In the genomic region with DNA sequence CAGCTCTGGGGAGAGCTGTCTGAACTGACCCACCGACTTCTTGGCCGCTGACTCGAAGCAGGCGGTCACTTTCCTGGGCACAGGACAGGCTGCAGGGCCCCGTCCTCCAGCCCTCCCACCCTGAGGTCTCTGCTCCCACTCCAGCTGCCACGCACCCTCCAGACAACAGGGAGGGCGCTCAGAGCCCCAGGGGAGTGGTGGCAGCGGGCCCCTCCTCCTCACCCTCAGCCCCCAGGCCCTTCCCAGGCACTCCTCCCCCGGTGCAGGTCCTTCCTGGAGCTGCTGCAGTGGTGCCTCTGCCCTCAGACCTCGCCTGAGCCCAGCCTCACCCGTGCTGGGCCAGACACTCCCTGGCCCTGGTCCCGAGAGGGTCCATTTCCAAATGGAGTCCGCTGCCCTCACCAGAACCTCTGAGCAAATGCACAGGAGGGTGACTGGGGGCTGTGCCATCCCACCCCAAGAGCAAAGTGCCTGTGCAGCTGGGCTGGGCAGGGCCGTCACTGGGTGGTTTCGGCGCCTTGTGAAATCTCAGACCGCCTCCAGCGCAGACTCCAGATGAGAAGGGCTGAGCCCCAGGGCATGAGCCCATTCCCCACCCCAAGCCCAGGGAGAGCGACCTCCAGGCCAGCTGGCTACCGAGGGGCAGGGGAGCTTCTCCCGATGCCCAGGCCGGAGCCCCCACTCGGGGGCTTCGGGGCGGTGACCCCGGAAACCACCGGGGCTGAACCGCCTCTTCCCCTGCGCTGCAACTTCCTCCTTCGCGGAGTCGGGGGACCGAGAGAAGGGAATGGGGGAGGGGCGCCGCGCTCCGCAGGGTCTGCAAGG, we compare ENCODE assay signal across 8 cellular contexts. TPM values are rescaled to one million over a fixed set of nuclear protein-coding genes. Genes with fewer than 3 reads are reported as not detected.
DNase-seq lines count a peak whose midpoint lies in the region; ATAC-seq and TF ChIP-seq lines count a peak whose summit lies in the region.

No MANE protein-coding gene starts in this region.

- peak overlapping the region; percentile 44 for H3K27ac Mint-ChIP-seq in GM23338

- H2AFZ ChIP-seq in GM23338 = no peak overlapping the region

- peak overlapping the region; percentile 45; the same call in 1 of the 2 replicates for H3K27ac ChIP-seq in GM23338 (ENCODE audit: low read depth)

- in situ Hi-C loops in astrocyte of the cerebellum (cut with HindIII; ENCODE audit: low sequenced_read_pairs) = no loop called here

- H3K27me3 ChIP-seq in GM23338 (ENCODE audit: insufficient read depth) = no peaks in the 10 kb centered on the region

- peaks cover 5% of the 10 kb centered on the region for H3K27me3 Mint-ChIP-seq in GM23338 (ENCODE audit: insufficient read depth, low read depth, poor library complexity)

- peaks cover 11% of the 10 kb centered on the region; the same call in 1 of the 2 replicates for H3K4me1 ChIP-seq in GM23338 (ENCODE audit: insufficient read depth)

- H3K36me3 Mint-ChIP-seq in GM23338 (ENCODE audit: low read depth) = peaks cover 18% of the 10 kb centered on the region

- no peaks in the 10 kb centered on the region; the same call in 1 of the 2 replicates for H3K36me3 ChIP-seq in GM23338 (ENCODE audit: insufficient read depth)

- peaks cover 8% of the 10 kb centered on the region; the same call in 2 of the 3 replicates for H3K4me1 Mint-ChIP-seq in GM23338

- 0 out of 2 replicates have a peak, but pooled peaks cover 4% of the 10 kb centered on the region for H3F3A ChIP-seq in GM23338 (replicated peaks; ENCODE audit: low read depth)

- POLR2A ChIA-PET in GM10248 (lab: Yijun Ruan, JAX) = interaction anchor here (0.5 to 1.2 kb wide), 3 partner anchors 10 to 51 kb away, joined by 3 to 4 read pairs (median 3); a partner anchor contains a TSS

- no peaks in the 10 kb centered on the region for H3K9me2 ChIP-seq in GM23338 (ENCODE audit: insufficient read depth)

- no peaks in the 10 kb centered on the region for H3K9me3 Mint-ChIP-seq in GM23338

- CTCF ChIA-PET in GM10248 (lab: Yijun Ruan, JAX) = interaction anchor here (1.0 to 1.8 kb wide), 3 partner anchors 11 to 35 kb away, joined by 3 to 7 read pairs (median 4); a partner anchor contains a TSS

- peak overlapping the region; percentile 98 for H3K4me2 ChIP-seq in GM23338

- peaks cover 14% of the 10 kb centered on the region; the same call in 1 of the 2 replicates for H3K79me2 ChIP-seq in GM23338 (replicated peaks; ENCODE audit: insufficient read depth)

- peaks cover 7% of the 10 kb centered on the region; the same call in 1 of the 2 replicates for H4K20me1 ChIP-seq in GM23338 (replicated peaks; ENCODE audit: insufficient read depth)

- peak; percentile 64 for DNase-seq in GM10248 (ENCODE audit: extremely low spot score)
- DNase-seq in GM23338 (ENCODE audit: low spot score) = peak; percentile 64
- peak; percentile 66 for DNase-seq in NAMALWA (ENCODE audit: low spot score)
- no peak for DNase-seq in astrocyte of the cerebellum (ENCODE audit: low read depth)
- DNase-seq in kidney tubule cell (ENCODE audit: low spot score) = peak; percentile 53
- peak in 5 of 6 experiments; percentile 21 to 69 (median 43) for DNase-seq in stimulated activated naive CD4-positive, alpha-beta T cell (lab: John Stamatoyannopoulos, UW)
- no peak for DNase-seq in cerebellum (ENCODE audit: low spot score)
- no peak for DNase-seq in NCI-H774 (lab: John Stamatoyannopoulos, UW)

- H3K4me3 ChIP-seq in GM23338 (peak overlapping the region; percentile 96), astrocyte of the cerebellum (ENCODE audit: low read depth, low read length) (peak overlapping the region; percentile 72)

- H3K4me3 Mint-ChIP-seq in GM23338 = peak overlapping the region; percentile 87

- TF ChIP-seq CTCF in GM10248 (IDR thresholded peaks at IDR 0.05; ENCODE audit: control extremely low read depth, extremely low read depth, low read depth, missing control alignments) (no peak), GM23338 (conservative IDR thresholded peaks at IDR 0.05; ENCODE audit: low read depth in 2 of 2) (no peak), astrocyte of the cerebellum (IDR thresholded peaks at IDR 0.05; ENCODE audit: low read depth, low read length, missing control alignments) (no peak)

- peak; percentile 35 for ATAC-seq in GM23338

TF ChIP-seq in GM23338, 12 proteins besides CTCF, POLR2A, EP300 and RAD21 (continues in another document):
- TF ChIP-seq EZH2phosphoT487 (IDR thresholded peaks at IDR 0.05; ENCODE audit: unreplicated experiment) (no peak), NANOG (IDR thresholded peaks at IDR 0.05; ENCODE audit: borderline replicate concordance) (no peak), EZH2 (IDR thresholded peaks at IDR 0.05; ENCODE audit: low read depth, unreplicated experiment) (no peak), ZNF331 (CRISPR knock-in tag; IDR thresholded peaks at IDR 0.05; ENCODE audit: low read depth) (no peak), JUNB (IDR thresholded peaks at IDR 0.05; ENCODE audit: unreplicated experiment) (no peak)
- TF ChIP-seq, protein P1, sequence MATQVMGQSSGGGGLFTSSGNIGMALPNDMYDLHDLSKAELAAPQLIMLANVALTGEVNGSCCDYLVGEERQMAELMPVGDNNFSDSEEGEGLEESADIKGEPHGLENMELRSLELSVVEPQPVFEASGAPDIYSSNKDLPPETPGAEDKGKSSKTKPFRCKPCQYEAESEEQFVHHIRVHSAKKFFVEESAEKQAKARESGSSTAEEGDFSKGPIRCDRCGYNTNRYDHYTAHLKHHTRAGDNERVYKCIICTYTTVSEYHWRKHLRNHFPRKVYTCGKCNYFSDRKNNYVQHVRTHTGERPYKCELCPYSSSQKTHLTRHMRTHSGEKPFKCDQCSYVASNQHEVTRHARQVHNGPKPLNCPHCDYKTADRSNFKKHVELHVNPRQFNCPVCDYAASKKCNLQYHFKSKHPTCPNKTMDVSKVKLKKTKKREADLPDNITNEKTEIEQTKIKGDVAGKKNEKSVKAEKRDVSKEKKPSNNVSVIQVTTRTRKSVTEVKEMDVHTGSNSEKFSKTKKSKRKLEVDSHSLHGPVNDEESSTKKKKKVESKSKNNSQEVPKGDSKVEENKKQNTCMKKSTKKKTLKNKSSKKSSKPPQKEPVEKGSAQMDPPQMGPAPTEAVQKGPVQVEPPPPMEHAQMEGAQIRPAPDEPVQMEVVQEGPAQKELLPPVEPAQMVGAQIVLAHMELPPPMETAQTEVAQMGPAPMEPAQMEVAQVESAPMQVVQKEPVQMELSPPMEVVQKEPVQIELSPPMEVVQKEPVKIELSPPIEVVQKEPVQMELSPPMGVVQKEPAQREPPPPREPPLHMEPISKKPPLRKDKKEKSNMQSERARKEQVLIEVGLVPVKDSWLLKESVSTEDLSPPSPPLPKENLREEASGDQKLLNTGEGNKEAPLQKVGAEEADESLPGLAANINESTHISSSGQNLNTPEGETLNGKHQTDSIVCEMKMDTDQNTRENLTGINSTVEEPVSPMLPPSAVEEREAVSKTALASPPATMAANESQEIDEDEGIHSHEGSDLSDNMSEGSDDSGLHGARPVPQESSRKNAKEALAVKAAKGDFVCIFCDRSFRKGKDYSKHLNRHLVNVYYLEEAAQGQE (IDR thresholded peaks at IDR 0.05; ENCODE audit: unreplicated experiment) = no peak

RNA-seq across cellular contexts. Expression of a gene that starts 0.7 kb away (rescaled TPM):
- 228 and 275 TPM in 2 replicates for total RNA-seq in GM23338 (2014; rRNA removed; shearing (Covaris generic))
- polyA plus RNA-seq in GM23338 (2016; fragmentation: Nextera tagmentation; extraction: Ambion mirVana) = 281 and 285 TPM in 2 replicates
- 23.3 TPM for total RNA-seq in cerebellum

RNA-seq across cellular contexts. Expression of a gene that starts 11.8 kb away (rescaled TPM):
- total RNA-seq in GM23338 (2014; rRNA removed; shearing (Covaris generic)) = 2.7 and 5.1 TPM in 2 replicates
- 2.3 and 3.9 TPM in 2 replicates for polyA plus RNA-seq in GM23338 (2016; fragmentation: Nextera tagmentation; extraction: Ambion mirVana)
- not detected for total RNA-seq in cerebellum

RNA-seq across cellular contexts. Expression of a gene that starts 12.8 kb away (rescaled TPM):
- 144 and 149 TPM in 2 replicates for total RNA-seq in GM23338 (2014; rRNA removed; shearing (Covaris generic))
- 94.2 and 95.3 TPM in 2 replicates for polyA plus RNA-seq in GM23338 (2016; fragmentation: Nextera tagmentation; extraction: Ambion mirVana)
- total RNA-seq in cerebellum = 24.1 TPM

RNA-seq across cellular contexts. Expression of a gene that starts 36.2 kb away (rescaled TPM):
- total RNA-seq in GM23338 (2014; rRNA removed; shearing (Covaris generic)) = 19.2 and 19.4 TPM in 2 replicates
- polyA plus RNA-seq in GM23338 (2016; fragmentation: Nextera tagmentation; extraction: Ambion mirVana) = 10.0 and 10.3 TPM in 2 replicates
- not detected for total RNA-seq in cerebellum

RNA-seq across cellular contexts. Expression of a gene that starts 56.1 kb away (rescaled TPM):
- total RNA-seq in GM23338 (2014; rRNA removed; shearing (Covaris generic)) = 39.6 and 43.4 TPM in 2 replicates
- 24.9 and 27.8 TPM in 2 replicates for polyA plus RNA-seq in GM23338 (2016; fragmentation: Nextera tagmentation; extraction: Ambion mirVana)
- 9.3 TPM for total RNA-seq in cerebellum

Comparison
In these comparisons a context has a peak if more than half of its experiments do, and no peak if none do; other contexts are left out.
1. DNase-seq: peak in GM10248 (single experiment), GM23338 (single experiment), NAMALWA (single experiment), kidney tubule cell (single experiment) and stimulated activated naive CD4-positive, alpha-beta T cell (5 of 6); none in astrocyte of the cerebellum (single experiment), cerebellum (single experiment) and NCI-H774 (single experiment).